19 cellular contexts compared by ENCODE assay signal in genomic region chr9:99056186-99056585, GRCh38.
"Had no signal": no experiment of that assay in that cellular context is flagged by ENCODE, and none has a peak within 500 bp of the region (broad histone marks: within the 10 kb centered on the region; RNA-seq: fewer than 3 reads in every experiment).

No MANE protein-coding gene starts in this region.

- H3K27me3 ChIP-seq: heart left ventricle, right atrium auricular region, stomach, upper lobe of right lung had no signal

- H3K4me2 ChIP-seq: SK-N-SH had no signal

- H3K9me3 Mint-ChIP-seq: T-cell had no signal

- H3K9me3 ChIP-seq: heart left ventricle, right atrium auricular region, SK-N-SH, stomach, thoracic aorta, upper lobe of right lung had no signal

- H3K36me3 ChIP-seq: thoracic aorta, upper lobe of right lung had no signal

- DNase-seq: activated CD4-positive, alpha-beta T cell treated with anti-CD3 and anti-CD28 coated beads for 1 hour; activated CD8-positive, alpha-beta memory T cell treated with anti-CD3 and anti-CD28 coated beads, Interleukin-2, amount 50 U/mL, for 48 hours; activated naive CD4-positive, alpha-beta T cell; activated naive CD8-positive, alpha-beta T cell treated with anti-CD3 and anti-CD28 coated beads, Interleukin-2, amount 10 ng/mL, durations not matched to agents 7 days and 5 days; dermis blood vessel endothelial cell; heart left ventricle; naive B cell; nucleus accumbens; SK-N-SH; stimulated activated CD4-positive, alpha-beta T cell treated with anti-CD3 and anti-CD28 coated beads, Interleukin-4, amount 100 ng/mL, for 4 hours; stimulated activated CD8-positive, alpha-beta memory T cell treated with anti-CD3 and anti-CD28 coated beads, Interleukin-4, amount 100 ng/mL, for 48 hours; stomach; T-cell; upper lobe of right lung had no signal

- H3K27ac Mint-ChIP-seq: progenitor cell of endocrine pancreas had no signal

- H3K9ac ChIP-seq: SK-N-SH had no signal

- H3K36me3 Mint-ChIP-seq: naive B cell, T-cell had no signal

- H3K9me2 ChIP-seq: SK-N-SH had no signal

- ATAC-seq: T-cell, upper lobe of right lung had no signal

- H3K4me3 ChIP-seq: heart left ventricle, right atrium auricular region, skin epidermis, stomach, thoracic aorta, upper lobe of right lung had no signal

- H3K27ac ChIP-seq: right atrium auricular region, thoracic aorta, upper lobe of right lung, VCaP had no signal

- H3K27me3 Mint-ChIP-seq: activated naive CD8-positive, alpha-beta T cell treated with anti-CD3 and anti-CD28 coated beads, Interleukin-2, amount 10 ng/mL, durations not matched to agents 7 days and 5 days; naive B cell; T-cell had no signal
